ENCODE assay signal across 8 cellular contexts in the genomic region with DNA sequence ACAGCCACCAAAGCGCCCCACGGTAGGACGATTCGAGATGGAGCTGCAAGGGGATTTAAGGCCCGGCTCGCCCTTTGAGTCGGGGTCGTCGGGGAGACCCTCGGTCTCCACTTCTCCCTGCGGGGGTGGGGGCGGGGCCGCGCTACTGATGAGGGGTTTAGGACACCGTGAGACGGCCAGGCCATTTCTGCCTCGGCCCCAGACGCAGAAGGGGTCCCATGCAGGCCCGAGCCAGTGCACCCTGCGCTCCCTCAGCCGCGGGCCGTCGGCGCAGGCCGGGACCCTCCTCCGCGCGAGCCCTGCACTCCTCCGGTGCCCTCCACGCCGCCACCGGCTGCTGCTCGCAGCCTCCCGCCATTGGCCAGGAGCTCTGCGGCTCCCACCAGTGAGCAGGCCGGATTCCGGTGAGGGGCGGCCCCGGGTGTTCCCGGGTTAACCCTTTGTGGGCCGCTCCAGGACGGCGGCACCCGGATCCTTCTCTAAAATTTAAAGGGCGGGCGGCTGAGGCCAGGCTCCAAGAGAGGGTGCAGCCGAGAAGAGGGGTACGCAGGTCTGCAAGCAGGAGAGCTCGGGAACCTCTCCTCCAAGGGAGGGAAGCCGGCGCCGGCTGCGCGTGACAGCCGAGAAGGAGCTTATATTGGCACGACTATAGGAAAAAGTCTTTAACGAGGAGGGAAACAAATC. TPM values are rescaled to one million over a fixed set of nuclear protein-coding genes. Genes with fewer than 3 reads are reported as not detected.
DNase-seq lines count a peak whose midpoint lies in the region; ATAC-seq and TF ChIP-seq lines count a peak whose summit lies in the region.

No MANE protein-coding gene starts in this region.

- H3K27me3 Mint-ChIP-seq in activated CD4-positive, alpha-beta T cell treated with anti-CD3 and anti-CD28 coated beads, Interleukin-2, amount 10 ng/mL, durations not matched to agents 24 days and 14 days: peaks cover 37% of the 10 kb centered on the region

- H3K4me1 ChIP-seq in BLaER1 treated with 17β-estradiol and CSF1 and Interleukin-3, amounts not matched to agents 10 nM and 100 nM: peaks cover 12 to 49% (median 25%) of the 10 kb centered on the region in 10 experiments; a peak in 19 of 20 replicates

- DNase-seq in NCI-H2081 treated with DMSO at 0.1 percent for 48 hours (lab: John Stamatoyannopoulos, UW) (peak; percentile 10), choroid plexus epithelial cell (ENCODE audit: low read depth) (peak; percentile 82), left kidney (ENCODE audit: low read depth, low spot score) (peak; percentile 96)
- DNase-seq in activated CD4-positive, alpha-beta T cell treated with anti-CD3 and anti-CD28 coated beads, Interleukin-2, amount 10 ng/mL, durations not matched to agents 24 days and 14 days: peak; percentile 93
- peak; percentile 78 to 80 for DNase-seq in stimulated activated CD4-positive, alpha-beta T cell treated with anti-CD3 and anti-CD28 coated beads, Interleukin-2, amount 100 ng/mL, for 24 hours

- peak overlapping the region; percentile 84 for H3K4me3 Mint-ChIP-seq in activated CD4-positive, alpha-beta T cell treated with anti-CD3 and anti-CD28 coated beads, Interleukin-2, amount 10 ng/mL, durations not matched to agents 24 days and 14 days

- H3K4me1 Mint-ChIP-seq in activated CD4-positive, alpha-beta T cell treated with anti-CD3 and anti-CD28 coated beads, Interleukin-2, amount 10 ng/mL, durations not matched to agents 24 days and 14 days: peaks cover 6% of the 10 kb centered on the region

- peak overlapping the region; percentile 86 to 97 (median 93) for H3K4me2 ChIP-seq in BLaER1 treated with 17β-estradiol and CSF1 and Interleukin-3, amounts not matched to agents 10 nM and 100 nM

- H3K9ac ChIP-seq in BLaER1 treated with 17β-estradiol and CSF1 and Interleukin-3, amounts not matched to agents 10 nM and 100 nM: peak overlapping the region; percentile 41 to 75 (median 57); a peak in 21 of 22 replicates

- no peaks in the 10 kb centered on the region for H4K20me1 ChIP-seq in BLaER1 treated with 17β-estradiol and CSF1 and Interleukin-3, amounts not matched to agents 10 nM and 100 nM

- H3K27ac Mint-ChIP-seq in activated CD4-positive, alpha-beta T cell treated with anti-CD3 and anti-CD28 coated beads, Interleukin-2, amount 10 ng/mL, durations not matched to agents 24 days and 14 days: no peak overlapping the region

- intact Hi-C loops in activated CD4-positive, alpha-beta T cell treated with anti-CD3 and anti-CD28 coated beads, Interleukin-2, amount 10 ng/mL, durations not matched to agents 24 days and 14 days (cut with micrococcal nuclease): no loop called here

- ATAC-seq in GM21423 (IDR thresholded peaks at IDR 0.05; ENCODE audit: unreplicated experiment): peak; percentile 59
- no peak for ATAC-seq in HG03439 (IDR thresholded peaks at IDR 0.05; ENCODE audit: unreplicated experiment)

- H3K9me3 Mint-ChIP-seq in activated CD4-positive, alpha-beta T cell treated with anti-CD3 and anti-CD28 coated beads, Interleukin-2, amount 10 ng/mL, durations not matched to agents 24 days and 14 days: no peaks in the 10 kb centered on the region

- no peak for TF ChIP-seq CTCF in choroid plexus epithelial cell (conservative IDR thresholded peaks at IDR 0.05; ENCODE audit: low read depth, low read length)

- H3K36me3 ChIP-seq in BLaER1 treated with 17β-estradiol and CSF1 and Interleukin-3, amounts not matched to agents 10 nM and 100 nM: no peaks in the 10 kb centered on the region

- no peaks in the 10 kb centered on the region for H3K9me3 ChIP-seq in BLaER1 treated with 17β-estradiol and CSF1 and Interleukin-3, amounts not matched to agents 10 nM and 100 nM (replicated peaks in 1 of 11)

- H3K27me3 ChIP-seq in BLaER1 treated with 17β-estradiol and CSF1 and Interleukin-3, amounts not matched to agents 10 nM and 100 nM: peaks cover 9 to 18% (median 15%) of the 10 kb centered on the region in 11 experiments; a peak in 19 of 22 replicates

- H3K27ac ChIP-seq in BLaER1 treated with 17β-estradiol and CSF1 and Interleukin-3, amounts not matched to agents 10 nM and 100 nM: no peak overlapping the region

- H3K36me3 Mint-ChIP-seq in activated CD4-positive, alpha-beta T cell treated with anti-CD3 and anti-CD28 coated beads, Interleukin-2, amount 10 ng/mL, durations not matched to agents 24 days and 14 days (ENCODE audit: low read depth): no peaks in the 10 kb centered on the region

- peak overlapping the region; percentile 50 to 69 (median 58) for H3K4me3 ChIP-seq in BLaER1 treated with 17β-estradiol and CSF1 and Interleukin-3, amounts not matched to agents 10 nM and 100 nM
- H3K4me3 ChIP-seq in choroid plexus epithelial cell (ENCODE audit: low read depth, low read length): peak overlapping the region; percentile 62

RNA-seq across cellular contexts. Expression of a gene that starts 18.0 kb away (rescaled TPM):
- 0.09 and 0.17 TPM in 2 replicates for total RNA-seq in activated CD4-positive, alpha-beta T cell treated with anti-CD3 and anti-CD28 coated beads, Interleukin-2, amount 10 ng/mL, durations not matched to agents 24 days and 14 days

RNA-seq across cellular contexts. Expression of a gene that starts 51.8 kb away (rescaled TPM):
- 87.4 and 94.7 TPM in 2 replicates for total RNA-seq in activated CD4-positive, alpha-beta T cell treated with anti-CD3 and anti-CD28 coated beads, Interleukin-2, amount 10 ng/mL, durations not matched to agents 24 days and 14 days

Comparison
In these comparisons a context has a peak if more than half of its experiments do, and no peak if none do; other contexts are left out.
1. DNase-seq: peak in every context shown above with its lines; median percentile 96 in left kidney; 93 in activated CD4-positive, alpha-beta T cell treated with anti-CD3 and anti-CD28 coated beads, Interleukin-2, amount 10 ng/mL, durations not matched to agents 24 days and 14 days; 82 in choroid plexus epithelial cell; 79 in stimulated activated CD4-positive, alpha-beta T cell treated with anti-CD3 and anti-CD28 coated beads, Interleukin-2, amount 100 ng/mL, for 24 hours; 10 in NCI-H2081 treated with DMSO at 0.1 percent for 48 hours.